18 cellular contexts compared by ENCODE assay signal in the genomic region with DNA sequence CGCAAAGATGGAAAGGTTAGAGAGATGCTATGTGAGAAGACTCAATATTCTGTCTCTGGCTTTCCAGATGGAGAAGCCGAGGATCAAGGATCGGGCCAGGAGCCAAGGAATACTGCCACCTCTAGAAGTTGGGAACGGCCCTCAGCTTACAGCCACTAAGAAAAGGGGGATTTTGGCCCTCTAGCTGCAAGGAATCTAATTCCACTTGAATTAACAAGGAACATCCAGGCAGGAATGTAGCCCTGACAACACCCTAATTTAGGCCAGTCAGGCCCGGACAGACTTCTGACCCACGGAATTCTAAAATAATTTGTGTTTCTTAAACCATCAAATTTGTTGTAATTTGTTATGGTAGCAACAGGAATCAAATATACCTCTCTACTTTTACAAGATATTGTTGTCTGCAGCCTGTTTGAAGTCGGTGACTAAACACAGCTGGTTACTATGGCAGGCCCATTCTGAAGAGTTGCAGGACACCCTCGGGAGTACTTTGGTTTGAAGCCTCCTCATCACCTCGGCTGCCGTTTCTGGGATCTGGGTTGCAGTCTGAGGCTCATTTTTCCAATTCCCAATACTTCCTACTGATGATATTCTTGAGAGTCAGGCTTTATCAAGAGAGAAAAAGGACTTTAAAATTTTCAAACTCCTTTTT.
A peak's percentile ranks its signal among the peaks of the same experiment; 100 is the strongest.
DNase-seq lines count a peak whose midpoint lies in the region; ATAC-seq and TF ChIP-seq lines count a peak whose summit lies in the region.
"Had no signal": no experiment of that assay in that cellular context is flagged by ENCODE, and none has a peak within 500 bp of the region (broad histone marks: within the 10 kb centered on the region; RNA-seq: fewer than 3 reads in every experiment).

No MANE protein-coding gene starts in this region.

- no peaks in the 10 kb centered on the region for H3K9me3 ChIP-seq in endodermal cell (ENCODE audit: control insufficient read depth, low read length)
- H3K9me3 ChIP-seq in Karpas-422 (ENCODE audit: low read length), result no peaks in the 10 kb centered on the region
- H3K9me3 ChIP-seq: A549 had no signal

- no peak for ATAC-seq in HG03460 (IDR thresholded peaks at IDR 0.05; ENCODE audit: unreplicated experiment)
- ATAC-seq: A549, HepG2 had no signal

- no peaks in the 10 kb centered on the region for H3K9me2 ChIP-seq in Karpas-422 (replicated peaks; ENCODE audit: insufficient read depth, low read length)

- H3K27me3 ChIP-seq in endodermal cell (ENCODE audit: control insufficient read depth, insufficient read depth, low read length, poor library complexity, severe bottlenecking) (no peaks in the 10 kb centered on the region), Karpas-422 (ENCODE audit: low read length) (0 out of 2 replicates have a peak, but pooled peaks cover 3% of the 10 kb centered on the region)

- H3K9me3 Mint-ChIP-seq in endodermal cell (no peaks in the 10 kb centered on the region), nephron progenitor cell (no peaks in the 10 kb centered on the region)

- H3K36me3 Mint-ChIP-seq in endodermal cell (ENCODE audit: low read depth) (no peaks in the 10 kb centered on the region), nephron progenitor cell (ENCODE audit: low read depth) (no peaks in the 10 kb centered on the region)

- no peaks in the 10 kb centered on the region for H3K79me2 ChIP-seq in Karpas-422 (ENCODE audit: low read length)

- H3K27me3 Mint-ChIP-seq in endodermal cell (ENCODE audit: insufficient read depth) (no peaks in the 10 kb centered on the region), nephron progenitor cell (ENCODE audit: low read depth, poor library complexity) (no peaks in the 10 kb centered on the region)
- H3K27me3 Mint-ChIP-seq: CD4-positive, alpha-beta T cell had no signal

- H3K4me2 ChIP-seq in Karpas-422 (ENCODE audit: low read depth, low read length, poor library complexity, severe bottlenecking), result no peak overlapping the region
- H3K4me2 ChIP-seq: A549 had no signal

- H3K9ac ChIP-seq in endodermal cell (ENCODE audit: extremely low read depth, low read length, poor library complexity, severe bottlenecking) (no peak overlapping the region), Karpas-422 (ENCODE audit: low read length) (no peak overlapping the region)
- H3K9ac ChIP-seq: GM23248 had no signal

- no peak overlapping the region for H3K4me3 Mint-ChIP-seq in endodermal cell
- H3K4me3 Mint-ChIP-seq in nephron progenitor cell, result no peak overlapping the region
- H3K4me3 Mint-ChIP-seq: CD4-positive, alpha-beta T cell had no signal

- H3K27ac ChIP-seq in endodermal cell (ENCODE audit: low read depth, low read length) (no peak overlapping the region), Karpas-422 (ENCODE audit: low read length) (no peak overlapping the region)
- H3K27ac ChIP-seq: A549, GM23248 had no signal

- H3K4me1 Mint-ChIP-seq in endodermal cell, result no peaks in the 10 kb centered on the region
- H3K4me1 Mint-ChIP-seq in nephron progenitor cell, result peaks cover 13% of the 10 kb centered on the region

- H3K4me3 ChIP-seq in endodermal cell (ENCODE audit: low read length), result no peak overlapping the region
- no peak overlapping the region for H3K4me3 ChIP-seq in Karpas-422 (ENCODE audit: low read length)
- H3K4me3 ChIP-seq: A549, GM23248 had no signal

- H3K36me3 ChIP-seq in endodermal cell (ENCODE audit: control insufficient read depth, insufficient read depth, low read length) (no peaks in the 10 kb centered on the region), Karpas-422 (ENCODE audit: insufficient read depth, low read length) (no peaks in the 10 kb centered on the region)

- no peaks in the 10 kb centered on the region for H4K20me1 ChIP-seq in Karpas-422 (ENCODE audit: insufficient read depth, low read depth, low read length)

- TF ChIP-seq CTCF in endodermal cell (conservative IDR thresholded peaks at IDR 0.05), result peak; percentile 39
- TF ChIP-seq CTCF in nephron progenitor cell (IDR thresholded peaks at IDR 0.05), result no peak

- no peak overlapping the region for H2AFZ ChIP-seq in Karpas-422 (ENCODE audit: low read length)
- H2AFZ ChIP-seq: GM23248 had no signal

- peak; percentile 27 for DNase-seq in DMS153 treated with DMSO at 0.1 percent for 48 hours (lab: John Stamatoyannopoulos, UW; ENCODE audit: unreplicated experiment)
- peak; percentile 3 for DNase-seq in NCI-H187 treated with DMSO at 0.1 percent for 48 hours (lab: John Stamatoyannopoulos, UW)
- DNase-seq in endodermal cell, result no peak
- peak; percentile 4 for DNase-seq in nephron progenitor cell
- no peak for DNase-seq in anterior cingulate cortex (lab: John Stamatoyannopoulos, UW)
- no peak for DNase-seq in Karpas-422
- DNase-seq: CD4-positive, alpha-beta T cell; DMS53; EL; GM23248; KBM-7; NCI-H2029 treated with DMSO at 0.1 percent for 48 hours; NCI-H510A treated with DMSO at 0.1 percent for 48 hours; NCI-H774; RPMI8226 had no signal

- WGBS in endodermal cell (ENCODE audit: insufficient coverage in 1 of 2, insufficient read length in 1 of 2), 2 experiments, result 84 to 93% methylated on average over 5 to 10 of the region's 10 CpGs

- H3K4me1 ChIP-seq in endodermal cell (ENCODE audit: control insufficient read depth, insufficient read depth, low read length) (no peaks in the 10 kb centered on the region), Karpas-422 (ENCODE audit: low read length) (no peaks in the 10 kb centered on the region)
- H3K4me1 ChIP-seq: A549 had no signal

- H3K27ac Mint-ChIP-seq in endodermal cell (no peak overlapping the region), nephron progenitor cell (peak overlapping the region; percentile 91)
- H3K27ac Mint-ChIP-seq: CD4-positive, alpha-beta T cell had no signal

Comparison
In these comparisons a context has a peak if more than half of its experiments do, and no peak if none do; other contexts are left out.
1. DNase-seq: peak in DMS153 treated with DMSO at 0.1 percent for 48 hours (single experiment), NCI-H187 treated with DMSO at 0.1 percent for 48 hours (single experiment) and nephron progenitor cell (single experiment); none in endodermal cell (single experiment), anterior cingulate cortex (0 of 58) and Karpas-422 (single experiment).